In the genomic region with DNA sequence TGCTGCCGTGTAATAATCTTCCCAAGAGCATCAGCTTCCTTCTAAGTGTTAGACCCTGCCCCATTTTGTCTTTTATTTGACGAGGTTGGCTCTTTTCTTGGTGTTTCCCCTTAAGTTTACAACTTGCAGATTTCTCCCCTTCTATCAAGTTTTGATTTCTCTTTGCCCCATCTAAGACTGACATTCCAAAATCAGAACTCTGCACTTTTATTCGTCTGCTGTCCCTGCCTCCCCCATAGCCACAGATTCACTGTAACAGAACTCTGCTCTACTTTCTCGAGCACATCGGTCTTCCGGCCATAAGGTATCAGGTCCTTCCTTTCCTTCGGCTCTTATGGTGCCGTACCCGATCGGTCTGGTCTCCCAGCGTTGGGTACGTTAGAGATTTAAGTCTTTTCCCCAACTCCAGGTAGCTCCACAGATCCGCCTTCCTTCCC, we compare ENCODE assay signal across 8 cellular contexts. TPM values are rescaled to one million over a fixed set of nuclear protein-coding genes. Genes with fewer than 3 reads are reported as not detected.
A peak's percentile ranks its signal among the peaks of the same experiment; 100 is the strongest.
DNase-seq lines count a peak whose midpoint lies in the region; ATAC-seq, FAIRE-seq and TF ChIP-seq lines count a peak whose summit lies in the region.

No MANE protein-coding gene starts in this region.

- peaks cover 24 to 47% of the 10 kb centered on the region in 2 experiments for H3K79me1 ChIP-seq in IMR-90 (ENCODE audit: low read depth in 1 of 2, low read length in 2 of 2)

- peak overlapping the region; percentile 84 for H3K4me3 ChIP-seq in IMR-90 (ENCODE audit: insufficient read depth, low read depth, low read length)
- peak overlapping the region; percentile 81 for H3K4me3 ChIP-seq in GM12878
- H3K4me3 ChIP-seq in keratinocyte (ENCODE audit: control insufficient read depth in 2 of 3, extremely low read depth in 1 of 3, insufficient read depth in 2 of 3, low read depth in 1 of 3, low read length in 3 of 3): peak overlapping the region; percentile 83 to 97 (median 88)
- H3K4me3 ChIP-seq in stomach: peak overlapping the region; percentile 83 to 96 (median 88)

- peak overlapping the region; percentile 100 for H3K14ac ChIP-seq in IMR-90 (replicated peaks; ENCODE audit: low read depth, low read length)

- peak overlapping the region; percentile 96 for H3K18ac ChIP-seq in IMR-90 (ENCODE audit: low read depth, low read length)

- H4K8ac ChIP-seq in IMR-90 (ENCODE audit: low read depth in 2 of 2, low read length in 2 of 2): peak overlapping the region; percentile 79 to 98

- dilution Hi-C loops in IMR-90 (cut with HindIII; ENCODE audit: low sequenced_read_pairs, unreplicated experiment) (no loop called here), keratinocyte (cut with MboI; ENCODE audit: extremely low pct_ligation_motif_present, low sequenced_read_pairs) (no loop called here)

- RAD21 ChIA-PET in GM12878 (lab: Charles Lee; ENCODE audit: unreplicated experiment): interaction anchor here (1.1 kb wide), 1 partner anchor 64 kb away, joined by 3 read pairs; no protein-coding TSS in a partner anchor

- H3K4me1 ChIP-seq in IMR-90 (ENCODE audit: control insufficient read depth, insufficient read depth, low read length): peaks cover 11% of the 10 kb centered on the region
- no peaks in the 10 kb centered on the region for H3K4me1 ChIP-seq in GM12878 (ENCODE audit: control insufficient read depth, insufficient read depth, low read length)
- peaks cover 4% of the 10 kb centered on the region for H3K4me1 ChIP-seq in keratinocyte (ENCODE audit: control insufficient read depth, extremely low read depth, insufficient read depth, low read length)
- peaks cover 0 to 56% (median 34%) of the 10 kb centered on the region in 4 donors for H3K4me1 ChIP-seq in stomach

- peak overlapping the region; percentile 93 for H3K9ac ChIP-seq in IMR-90 (ENCODE audit: low read depth, low read length)
- peak overlapping the region; percentile 84 for H3K9ac ChIP-seq in GM12878 (ENCODE audit: control insufficient read depth, insufficient read depth, low read length)
- H3K9ac ChIP-seq in keratinocyte (ENCODE audit: control insufficient read depth, extremely low read depth, insufficient read depth, low read length): peak overlapping the region; percentile 91

- TF ChIP-seq RAD21 in IMR-90 (IDR thresholded peaks at IDR 0.05; ENCODE audit: low read length) (no peak), GM12878 (IDR thresholded peaks at IDR 0.05; ENCODE audit: insufficient read depth, low read depth, low read length) (no peak)

- H3K9me1 ChIP-seq in IMR-90 (ENCODE audit: insufficient read depth, low read length) (peaks cover 5% of the 10 kb centered on the region; the same call in 1 of the 2 replicates), keratinocyte (ENCODE audit: control insufficient read depth, extremely low read depth, insufficient read depth, low read length) (no peaks in the 10 kb centered on the region)

- H3K9me3 ChIP-seq in IMR-90 (ENCODE audit: control insufficient read depth, insufficient read depth, low read length) (no peaks in the 10 kb centered on the region), GM12878 (replicated peaks; ENCODE audit: control insufficient read depth, insufficient read depth, low read length) (no peaks in the 10 kb centered on the region; the same call in 2 of the 3 replicates), keratinocyte (ENCODE audit: control insufficient read depth, low read depth, low read length) (no peaks in the 10 kb centered on the region), stomach (no peaks in the 10 kb centered on the region)

- peak overlapping the region; percentile 88; the same call in 2 of the 3 replicates for H2BK15ac ChIP-seq in IMR-90 (ENCODE audit: low read depth, low read length)

- H2AFZ ChIP-seq in IMR-90 (replicated peaks; ENCODE audit: low read length, poor library complexity) (peak overlapping the region; percentile 100), GM12878 (ENCODE audit: control insufficient read depth, low read depth, low read length) (peak overlapping the region; percentile 97), keratinocyte (ENCODE audit: control insufficient read depth, low read length) (peak overlapping the region; percentile 98)

- H3K56ac ChIP-seq in IMR-90 (ENCODE audit: extremely low read depth, insufficient read depth, low read length): peak overlapping the region; percentile 91

- H3K23ac ChIP-seq in IMR-90 (ENCODE audit: low read depth, low read length): peak overlapping the region; percentile 97

- H4K91ac ChIP-seq in IMR-90 (ENCODE audit: insufficient read depth, low read depth, low read length): peak overlapping the region; percentile 99

- H4K5ac ChIP-seq in IMR-90 (ENCODE audit: low read depth, low read length): peak overlapping the region; percentile 93

- H2AK5ac ChIP-seq in IMR-90 (ENCODE audit: low read depth, low read length): peak overlapping the region; percentile 99

- H2BK20ac ChIP-seq in IMR-90 (ENCODE audit: low read depth, low read length): peak overlapping the region; percentile 68; the same call in 1 of the 2 replicates

- H2AK9ac ChIP-seq in IMR-90 (replicated peaks; ENCODE audit: low read depth, low read length, poor library complexity): peak overlapping the region; percentile 97

- H3K4ac ChIP-seq in IMR-90 (ENCODE audit: low read depth, low read length): peak overlapping the region; percentile 98

- intact Hi-C loops in IMR-90 (cut with micrococcal nuclease) (loop anchor here (1.0 kb wide), 1 partner anchor 9 kb away; no protein-coding TSS in a partner anchor), GM12878 (cut with micrococcal nuclease; ENCODE audit: unreplicated experiment) (no loop called here), stomach (cut with DNase I; ENCODE audit: low total_unique reads) (no loop called here)

- 0% methylated on average over 4 of the region's 13 CpGs; no CpG with 5 or more reads in 1 of the 2 experiments for WGBS in IMR-90 (ENCODE audit: extremely low coverage in 2 of 2, insufficient read length in 1 of 2), 2 experiments
- WGBS in GM12878 (ENCODE audit: insufficient coverage, insufficient replicate concordance, low lambda C conversion rate, missing lambda C conversion rate): under 1% methylated on average over 13 of the region's 13 CpGs
- WGBS in stomach, 5 donors: 0 to 1% (median 0%) methylated on average over 13 of the region's 13 CpGs

- FAIRE-seq in GM12878 (lab: Jason Lieb, UNC) (peak; percentile 79), keratinocyte (lab: Jason Lieb, UNC) (peak; percentile 34)

- TF ChIP-seq CTCF in IMR-90 (conservative IDR thresholded peaks at IDR 0.05; ENCODE audit: low read depth, low read length) (no peak), GM12878 (IDR thresholded peaks at IDR 0.05 in 2 of 3, conservative IDR thresholded peaks at IDR 0.05 in 1 of 3; ENCODE audit: control insufficient read depth in 2 of 3, extremely low read depth in 1 of 3, insufficient read depth in 1 of 3, low read depth in 3 of 3, low read length in 3 of 3) (no peak), keratinocyte (optimal IDR thresholded peaks at IDR 0.05 in 1 of 3, IDR thresholded peaks at IDR 0.05 in 1 of 3, conservative IDR thresholded peaks at IDR 0.05 in 1 of 3; ENCODE audit: extremely low read depth in 1 of 3, insufficient read depth in 2 of 3, low read length in 3 of 3) (no peak), stomach (IDR thresholded peaks at IDR 0.05) (no peak)

- H3K79me2 ChIP-seq in GM12878 (ENCODE audit: control insufficient read depth, insufficient read depth, low read length) (peaks cover 16% of the 10 kb centered on the region), keratinocyte (ENCODE audit: control insufficient read depth, insufficient read depth, low read length) (no peaks in the 10 kb centered on the region)

- CTCF ChIA-PET in IMR-90 (lab: Yijun Ruan, JAX): no interaction called here
- CTCF ChIA-PET in GM12878 (lab: Yijun Ruan, JAX): interaction anchor here (0.6 to 1.0 kb wide), 2 partner anchors 31 to 64 kb away, joined by 3 read pairs; no protein-coding TSS in a partner anchor

- TF ChIP-seq EP300 in GM12878 (IDR thresholded peaks at IDR 0.05; ENCODE audit: borderline replicate concordance in 1 of 2, control insufficient read depth in 1 of 2, low read depth in 2 of 2, low read length in 2 of 2) (no peak), stomach (IDR thresholded peaks at IDR 0.05) (no peak)

- H2BK5ac ChIP-seq in IMR-90 (ENCODE audit: low read depth, low read length, poor library complexity, severe bottlenecking): peak overlapping the region; percentile 99

- H3K4me2 ChIP-seq in IMR-90 (ENCODE audit: low read depth, low read length) (peak overlapping the region; percentile 97), GM12878 (ENCODE audit: control insufficient read depth, insufficient read depth) (peak overlapping the region; percentile 84), keratinocyte (ENCODE audit: control insufficient read depth, extremely low read depth, insufficient read depth, low read depth, low read length) (peak overlapping the region; percentile 88)

- H3K27me3 ChIP-seq in IMR-90 (ENCODE audit: control insufficient read depth, insufficient read depth, low read length): no peaks in the 10 kb centered on the region
- H3K27me3 ChIP-seq in GM12878 (replicated peaks in 1 of 2; ENCODE audit: control insufficient read depth in 2 of 2, insufficient read depth in 2 of 2, low read length in 1 of 2): no peaks in the 10 kb centered on the region
- no peaks in the 10 kb centered on the region for H3K27me3 ChIP-seq in keratinocyte (ENCODE audit: control insufficient read depth, extremely low read depth, insufficient read depth, low read length)
- H3K27me3 ChIP-seq in stomach: no peaks in the 10 kb centered on the region

- peak overlapping the region; percentile 98 for H2BK120ac ChIP-seq in IMR-90 (ENCODE audit: low read depth, low read length)

- TF ChIP-seq POLR2A in IMR-90 (IDR thresholded peaks at IDR 0.05; ENCODE audit: low read depth, low read length) (peak; percentile 42; the same call in 1 of the 2 replicates), GM12878 (IDR thresholded peaks at IDR 0.05; ENCODE audit: low read depth, low read length) (no peak), stomach (IDR thresholded peaks at IDR 0.05) (no peak)

- in situ Hi-C loops in IMR-90 (cut with MboI; ENCODE audit: low sequenced_read_pairs): no loop called here
- in situ Hi-C loops in GM12878 (cut with MboI): no loop called here

- SMC1A ChIA-PET in GM12878 (lab: Charles Lee; ENCODE audit: uncharacterized antibody, unreplicated experiment): interaction anchor here (0.6 to 2.1 kb wide), 4 partner anchors 11 to 64 kb away, joined by 3 to 6 read pairs (median 4); no protein-coding TSS in a partner anchor

- no peaks in the 10 kb centered on the region for H4K20me1 ChIP-seq in IMR-90 (ENCODE audit: insufficient read depth, low read length)
- H4K20me1 ChIP-seq in GM12878 (ENCODE audit: control insufficient read depth, insufficient read depth): no peaks in the 10 kb centered on the region
- H4K20me1 ChIP-seq in keratinocyte (ENCODE audit: control insufficient read depth, extremely low read depth, insufficient read depth, low read length): no peaks in the 10 kb centered on the region

- POLR2A ChIA-PET in IMR-90 (lab: Charles Lee; ENCODE audit: unreplicated experiment) (interaction anchor here (1.0 kb wide), 1 partner anchor 9 kb away, joined by 4 read pairs; no protein-coding TSS in a partner anchor), GM12878 (lab: Charles Lee) (interaction anchor here (1.3 kb wide), 1 partner anchor 9 kb away, joined by 9 read pairs; no protein-coding TSS in a partner anchor)

- H3K27ac ChIP-seq in IMR-90 (ENCODE audit: insufficient read depth, low read length) (peak overlapping the region; percentile 96), GM12878 (ENCODE audit: control insufficient read depth, insufficient read depth) (peak overlapping the region; percentile 86), keratinocyte (ENCODE audit: control insufficient read depth, insufficient read depth, low read length) (peak overlapping the region; percentile 82), stomach (peak overlapping the region; percentile 90 to 94 (median 94))

- BruUV-seq in IMR-90 (replicated peaks; lab: Mats Ljungman, UMichigan) (no TSS peak), GM12878 (replicated peaks; lab: Mats Ljungman, UMichigan) (TSS peak; percentile 72)

- H3K36me3 ChIP-seq in IMR-90 (ENCODE audit: control insufficient read depth, insufficient read depth, low read length): no peaks in the 10 kb centered on the region
- no peaks in the 10 kb centered on the region for H3K36me3 ChIP-seq in GM12878 (ENCODE audit: control insufficient read depth in 2 of 2, insufficient read depth in 2 of 2, low read length in 1 of 2)
- no peaks in the 10 kb centered on the region for H3K36me3 ChIP-seq in keratinocyte (ENCODE audit: control insufficient read depth in 2 of 2, extremely low read depth in 1 of 2, insufficient read depth in 2 of 2, low read length in 2 of 2)
- no peaks in the 10 kb centered on the region for H3K36me3 ChIP-seq in stomach

- ATAC-seq in GM19324 (IDR thresholded peaks at IDR 0.05; ENCODE audit: low FRiP score, unreplicated experiment) (peak; percentile 12), IMR-90 (ENCODE audit: low read depth) (peak; percentile 7), GM12878 (peak; percentile 58)

- peak; percentile 19 for DNase-seq in AG20443 (ENCODE audit: low spot score)
- peak; percentile 24 for DNase-seq in IMR-90
- DNase-seq in GM12878 (ENCODE audit: low read depth, low spot score): no peak
- DNase-seq in keratinocyte (ENCODE audit: low read depth, low spot score): no peak
- no peak for DNase-seq in stomach
- DNase-seq in SK-N-DZ (ENCODE audit: low spot score): no peak
- no peak for DNase-seq in SIG-M5 treated with dmso at 0.1 percent for 504 hours (lab: John Stamatoyannopoulos, UW; ENCODE audit: unreplicated experiment)

RNA-seq across cellular contexts. Expression of gene DCP1B, which starts 0.6 kb away (rescaled TPM):
- total RNA-seq in IMR-90 (2012; rRNA removed) (13.3 and 13.9 TPM in 2 replicates), GM12878 (2014; rRNA removed) (12.6 and 12.7 TPM in 2 replicates), GM12878 (2014; rRNA removed; fragmentation: Illumina TruSeq; extraction: Trizol) (11.7 and 12.3 TPM in 2 replicates), GM12878 (2021) (11.2 and 12.6 TPM in 2 replicates), stomach (10 to 100 TPM in 4 of 5 donors, not detected in 1; 16.0 to 43.2 (median 28.4) TPM)
- polyA plus RNA-seq in IMR-90 (2012; rRNA removed) (19.7 and 22.5 TPM in 2 replicates), GM12878 (2011; rRNA removed) (22.7 and 23.6 TPM in 2 replicates), GM12878 (2014; fragmentation: Illumina TruSeq; extraction: Trizol) (17.9 and 20.4 TPM in 2 replicates), GM12878 (2014; fragmentation: Nextera tagmentation; extraction: Ambion mirVana) (1 to 10 TPM; 1.3 to 2.2 TPM), GM12878 (2014; rRNA removed) (17.2 and 18.8 TPM in 2 replicates), GM12878 (2016; fragmentation: Nextera tagmentation; extraction: Ambion mirVana) (10 to 100 TPM; 23.3 to 23.4 TPM), keratinocyte (9.7 to 12.2 TPM (median 10.6 TPM) in 3 replicates), stomach (1 to 10 TPM; 5.8 to 9.3 (median 6.5) TPM)
- 9.9 and 13.2 TPM in 2 replicates for polyA plus RNA-seq in IMR-90 (2012; cell fraction: cytosol; rRNA removed)
- 14.4 and 22.6 TPM in 2 replicates for polyA plus RNA-seq in IMR-90 (2012; cell fraction: nucleus; rRNA removed; ENCODE audit: low replicate concordance)
- total RNA-seq in GM12878 (2013; cell fraction: nucleolus; rRNA removed): 34.9 and 37.2 TPM in 2 replicates
- polyA plus RNA-seq in GM12878 (2011; ENCODE audit: low read depth): 11.7 TPM
- polyA plus RNA-seq in GM12878 (2011; cell fraction: cytosol; rRNA removed): 24.1 and 26.1 TPM in 2 replicates
- polyA plus RNA-seq in GM12878 (2011; cell fraction: nucleus; rRNA removed): 14.3 and 17.4 TPM in 2 replicates
- polyA plus RNA-seq in GM12878 (2012): 8.8 and 9.5 TPM in 2 replicates
- 20.4 and 29.5 TPM in 2 replicates for polyA minus RNA-seq in GM12878 (2011; rRNA and poly(A)+ RNA removed)
- polyA minus RNA-seq in GM12878 (2011; cell fraction: cytosol; rRNA and poly(A)+ RNA removed): 5.8 and 6.3 TPM in 2 replicates
- polyA minus RNA-seq in GM12878 (2011; cell fraction: nucleus; rRNA and poly(A)+ RNA removed): 12.5 and 22.3 TPM in 2 replicates
- polyA plus RNA-seq in keratinocyte (2011; ENCODE audit: low read depth): 9.3 TPM
- 8.4 and 11.0 TPM in 2 replicates for polyA plus RNA-seq in keratinocyte (2011; cell fraction: cytosol; rRNA removed)
- 10.5 and 11.7 TPM in 2 replicates for polyA plus RNA-seq in keratinocyte (2011; cell fraction: nucleus; rRNA removed)
- polyA plus RNA-seq in keratinocyte (2012; ENCODE audit: low replicate concordance): 4.6 and 4.8 TPM in 2 replicates
- 6.2 to 10.0 TPM (median 8.0 TPM) in 3 replicates for polyA minus RNA-seq in keratinocyte
- 6.5 TPM for polyA minus RNA-seq in keratinocyte (2011; cell fraction: cytosol; rRNA and poly(A)+ RNA removed)
- polyA minus RNA-seq in keratinocyte (2011; cell fraction: nucleus; rRNA and poly(A)+ RNA removed): 3.8 and 6.9 TPM in 2 replicates
- 13.1 and 20.2 TPM in 2 replicates for polyA plus RNA-seq in SK-N-DZ (2014; cell fraction: cytosol; rRNA removed)
- 17.4 and 23.0 TPM in 2 replicates for polyA plus RNA-seq in SK-N-DZ (2014; cell fraction: nucleus; rRNA removed)

RNA-seq across cellular contexts. Expression of gene CACNA1C, which starts 49.1 kb away (rescaled TPM):
- total RNA-seq in IMR-90 (2012; rRNA removed) (1.6 and 1.9 TPM in 2 replicates), GM12878 (2014; rRNA removed) (under 0.01 and 0.05 TPM in 2 replicates), GM12878 (2014; rRNA removed; fragmentation: Illumina TruSeq; extraction: Trizol) (not detected in 2 replicates), GM12878 (2021) (0.13 TPM in 1 of 2 replicates, not detected in the other), stomach (10 to 100 TPM in 3 of 5 donors, 1 to 10 TPM in 2; 6.7 to 55.8 (median 23.7) TPM)
- polyA plus RNA-seq in IMR-90 (2012; rRNA removed) (2.6 and 2.7 TPM in 2 replicates), GM12878 (2011; rRNA removed) (not detected in 2 replicates), GM12878 (2014; fragmentation: Illumina TruSeq; extraction: Trizol) (0.09 TPM in 1 of 2 replicates, not detected in the other), GM12878 (2014; fragmentation: Nextera tagmentation; extraction: Ambion mirVana) (not detected), GM12878 (2014; rRNA removed) (0.01 TPM in 2 replicates), GM12878 (2016; fragmentation: Nextera tagmentation; extraction: Ambion mirVana) (under 1 TPM; 0.15 TPM), keratinocyte (not detected in 3 replicates), stomach (1 to 10 TPM in 1 of 3 donors, under 1 TPM in 2; 0.31 to 2.8 (median 0.93) TPM)
- 1.1 and 2.8 TPM in 2 replicates for polyA plus RNA-seq in IMR-90 (2012; cell fraction: cytosol; rRNA removed)
- 12.4 and 16.6 TPM in 2 replicates for polyA plus RNA-seq in IMR-90 (2012; cell fraction: nucleus; rRNA removed; ENCODE audit: low replicate concordance)
- total RNA-seq in GM12878 (2013; cell fraction: nucleolus; rRNA removed): not detected in 2 replicates
- polyA plus RNA-seq in GM12878 (2011; ENCODE audit: low read depth): 0.35 TPM
- polyA plus RNA-seq in GM12878 (2011; cell fraction: cytosol; rRNA removed): not detected in 2 replicates
- polyA plus RNA-seq in GM12878 (2011; cell fraction: nucleus; rRNA removed): not detected in 2 replicates
- polyA plus RNA-seq in GM12878 (2012): 0.04 TPM in 1 of 2 replicates, not detected in the other
- not detected in 2 replicates for polyA minus RNA-seq in GM12878 (2011; rRNA and poly(A)+ RNA removed)
- not detected in 2 replicates for polyA minus RNA-seq in GM12878 (2011; cell fraction: cytosol; rRNA and poly(A)+ RNA removed)
- not detected in 2 replicates for polyA minus RNA-seq in GM12878 (2011; cell fraction: nucleus; rRNA and poly(A)+ RNA removed)
- not detected for polyA plus RNA-seq in keratinocyte (2011; ENCODE audit: low read depth)
- polyA plus RNA-seq in keratinocyte (2011; cell fraction: cytosol; rRNA removed): not detected in 2 replicates
- polyA plus RNA-seq in keratinocyte (2011; cell fraction: nucleus; rRNA removed): 0.03 TPM in 1 of 2 replicates, not detected in the other
- polyA plus RNA-seq in keratinocyte (2012; ENCODE audit: low replicate concordance): not detected in 2 replicates
- polyA minus RNA-seq in keratinocyte: 0.03 TPM in 1 of 3 replicates, not detected in the others
- not detected for polyA minus RNA-seq in keratinocyte (2011; cell fraction: cytosol; rRNA and poly(A)+ RNA removed)
- not detected in 2 replicates for polyA minus RNA-seq in keratinocyte (2011; cell fraction: nucleus; rRNA and poly(A)+ RNA removed)
- polyA plus RNA-seq in SK-N-DZ (2014; cell fraction: cytosol; rRNA removed): not detected in 2 replicates
- 0.27 and 0.59 TPM in 2 replicates for polyA plus RNA-seq in SK-N-DZ (2014; cell fraction: nucleus; rRNA removed)

Comparison
In these comparisons a context has a peak if more than half of its experiments do, and no peak if none do; other contexts are left out.
1. DNase-seq: peak in AG20443 (single experiment) and IMR-90 (single experiment); none in GM12878 (single experiment), keratinocyte (single experiment), stomach (single experiment), SK-N-DZ (single experiment) and SIG-M5 treated with dmso at 0.1 percent for 504 hours (single experiment).
2. ATAC-seq: peak in every context shown above with its lines; median percentile 58 in GM12878; 12 in GM19324; 7 in IMR-90.
3. Peak in every context shown above with its lines, with median percentiles within 50 percentile points of each other: H2AFZ ChIP-seq, H3K27ac ChIP-seq, H3K4me2 ChIP-seq, H3K4me3 ChIP-seq and H3K9ac ChIP-seq.